21 cellular contexts compared by ENCODE assay signal in genomic region chr19:44931541-44931940, GRCh38. TPM values are rescaled to one million over a fixed set of nuclear protein-coding genes. Genes with fewer than 3 reads are reported as not detected.
DNase-seq lines count a peak whose midpoint lies in the region; ATAC-seq and TF ChIP-seq lines count a peak whose summit lies in the region.
"Had no signal": no experiment of that assay in that cellular context is flagged by ENCODE, and none has a peak within 500 bp of the region (broad histone marks: within the 10 kb centered on the region; RNA-seq: fewer than 3 reads in every experiment).

No MANE protein-coding gene starts in this region.

- no peaks in the 10 kb centered on the region for H3K79me2 ChIP-seq in H9 (ENCODE audit: insufficient read depth, low read length)

- H3K27ac Mint-ChIP-seq in H9, result no peak overlapping the region
- H3K27ac Mint-ChIP-seq: CD4-positive, alpha-beta memory T cell had no signal

- H3K4ac ChIP-seq in H9 (ENCODE audit: low read depth, low read length) (no peak overlapping the region), mesenchymal stem cell (ENCODE audit: low read depth in 1 of 2, low read length in 2 of 2) (no peak overlapping the region)

- H3K4me1 ChIP-seq in heart left ventricle, result peaks cover 0 to 15% (median 0%) of the 10 kb centered on the region in 12 donors
- H3K4me1 ChIP-seq in H9 (ENCODE audit: insufficient read depth, low read length), result no peaks in the 10 kb centered on the region; the same call in 1 of the 2 replicates
- H3K4me1 ChIP-seq in mesenchymal stem cell (ENCODE audit: control insufficient read depth, insufficient read depth, low read depth, low read length), result peaks cover 6% of the 10 kb centered on the region
- H3K4me1 ChIP-seq in esophagus squamous epithelium, result peaks cover 3 to 12% (median 4%) of the 10 kb centered on the region in 3 donors

- no peak overlapping the region for H3K4me3 Mint-ChIP-seq in H9
- H3K4me3 Mint-ChIP-seq: CD4-positive, alpha-beta memory T cell had no signal

- H3K18ac ChIP-seq in H9 (ENCODE audit: insufficient read length, low read depth, low read length) (no peak overlapping the region), mesenchymal stem cell (ENCODE audit: low read depth in 1 of 2, low read length in 2 of 2) (no peak overlapping the region)

- H4K91ac ChIP-seq in H9 (ENCODE audit: insufficient read length, low read depth, low read length) (no peak overlapping the region), mesenchymal stem cell (ENCODE audit: low read length) (no peak overlapping the region)

- H2BK120ac ChIP-seq in H9 (ENCODE audit: low read depth, low read length, poor library complexity, severe bottlenecking), result no peak overlapping the region
- H2BK120ac ChIP-seq in mesenchymal stem cell (ENCODE audit: low read depth, low read length), result no peak overlapping the region

- H3K4me3 ChIP-seq in heart left ventricle (no peak overlapping the region), mesenchymal stem cell (ENCODE audit: insufficient read depth in 1 of 2, low read depth in 1 of 2, low read length in 2 of 2) (no peak overlapping the region), esophagus squamous epithelium (no peak overlapping the region)
- H3K4me3 ChIP-seq: A549 had no signal

- no peaks in the 10 kb centered on the region for H3K23me2 ChIP-seq in H9 (ENCODE audit: insufficient read length, low read depth, low read length, poor library complexity, severe bottlenecking)

- no peaks in the 10 kb centered on the region for H3K9me3 Mint-ChIP-seq in H9
- H3K9me3 Mint-ChIP-seq: CD4-positive, alpha-beta memory T cell had no signal

- no peak overlapping the region for H2BK5ac ChIP-seq in H9 (ENCODE audit: insufficient read length, low read length)
- no peak overlapping the region for H2BK5ac ChIP-seq in mesenchymal stem cell (ENCODE audit: low read depth, low read length, poor library complexity, severe bottlenecking)

- H2AFZ ChIP-seq in H9 (ENCODE audit: low read length) (no peak overlapping the region), mesenchymal stem cell (ENCODE audit: low read depth, low read length) (no peak overlapping the region)

- H3K56ac ChIP-seq in H9 (ENCODE audit: insufficient read length, low read depth, low read length), result no peak overlapping the region

- no peaks in the 10 kb centered on the region for H3K79me1 ChIP-seq in H9 (ENCODE audit: insufficient read depth, low read depth, low read length, poor library complexity, severe bottlenecking)
- no peaks in the 10 kb centered on the region for H3K79me1 ChIP-seq in mesenchymal stem cell (replicated peaks; ENCODE audit: low read length, poor library complexity, severe bottlenecking)

- H3K27ac ChIP-seq in heart left ventricle (no peak overlapping the region), H9 (ENCODE audit: insufficient read length, low read depth, low read length) (no peak overlapping the region), mesenchymal stem cell (ENCODE audit: low read length, poor library complexity, severe bottlenecking) (no peak overlapping the region), esophagus squamous epithelium (no peak overlapping the region)
- H3K27ac ChIP-seq: A549 had no signal

- no peaks in the 10 kb centered on the region for H4K20me1 ChIP-seq in H9 (ENCODE audit: control insufficient read depth, insufficient read depth, insufficient read length)

- TF ChIP-seq POLR2A in heart left ventricle (IDR thresholded peaks at IDR 0.05) (no peak), esophagus squamous epithelium (IDR thresholded peaks at IDR 0.05) (no peak)

- H3K23ac ChIP-seq in H9 (ENCODE audit: insufficient read length, low read depth, low read length) (no peak overlapping the region), mesenchymal stem cell (ENCODE audit: low read length in 2 of 2) (no peak overlapping the region)

- H3K4me1 Mint-ChIP-seq in H9, result peaks cover 8 to 17% of the 10 kb centered on the region in 2 experiments

- no peak overlapping the region for H2BK20ac ChIP-seq in H9 (ENCODE audit: low read depth, low read length, poor library complexity, severe bottlenecking)

- H3K14ac ChIP-seq in H9 (ENCODE audit: insufficient read depth, low read length) (no peak overlapping the region), mesenchymal stem cell (ENCODE audit: low read length in 2 of 2) (no peak overlapping the region)

- no peaks in the 10 kb centered on the region; a peak in 1 of 7 replicates for H3K36me3 Mint-ChIP-seq in H9 (ENCODE audit: insufficient read depth in 1 of 3, low read depth in 3 of 3)
- H3K36me3 Mint-ChIP-seq: CD4-positive, alpha-beta memory T cell had no signal

- DNase-seq in Right ventricle myocardium inferior (ENCODE audit: missing footprints) (peak; percentile 26), heart left ventricle (no peak), H9 (no peak), mesenchymal stem cell (no peak), esophagus squamous epithelium (lab: John Stamatoyannopoulos, UW) (no peak)
- no peak for DNase-seq in stimulated activated CD4-positive, alpha-beta T cell treated with anti-CD3 and anti-CD28 coated beads, Interleukin-2, amount 100 ng/mL, for 48 hours
- DNase-seq: 8988T; ACHN; C1 segment of cervical spinal cord; Calu3; CD4-positive, alpha-beta memory T cell; COR-L47; DMS53; DMS79 treated with DMSO at 0.1 percent for 48 hours; GF-D8; GOT3; HCEC 1CT had no signal

- WGBS in heart left ventricle, 4 donors, result 84 to 93% (median 85%) methylated on average over 4 of the region's 4 CpGs
- WGBS in H9 (ENCODE audit: extremely low coverage, insufficient read length, low lambda C conversion rate), result no CpG with 5 or more reads among the region's 4 CpGs
- WGBS in mesenchymal stem cell, result 89% methylated on average over 4 of the region's 4 CpGs
- 85% methylated on average over 4 of the region's 4 CpGs for WGBS in esophagus squamous epithelium, 2 donors

- H3K9me3 ChIP-seq in heart left ventricle (no peaks in the 10 kb centered on the region), H9 (ENCODE audit: control insufficient read depth, low read depth, low read length) (no peaks in the 10 kb centered on the region), mesenchymal stem cell (ENCODE audit: control insufficient read depth, low read length) (no peaks in the 10 kb centered on the region), esophagus squamous epithelium (no peaks in the 10 kb centered on the region)
- H3K9me3 ChIP-seq: A549 had no signal

- peaks cover 30% of the 10 kb centered on the region for H3K27me3 Mint-ChIP-seq in H9 (ENCODE audit: low read depth)

- intact Hi-C loops in Right ventricle myocardium inferior (cut with DNase I) (no loop called here), heart left ventricle (cut with DNase I) (no loop called here), esophagus squamous epithelium (cut with DNase I) (no loop called here)

- no peaks in the 10 kb centered on the region for H3K36me3 ChIP-seq in heart left ventricle
- H3K36me3 ChIP-seq in mesenchymal stem cell (ENCODE audit: control insufficient read depth in 1 of 2, insufficient read depth in 2 of 2, low read depth in 1 of 2, low read length in 2 of 2), result no peaks in the 10 kb centered on the region
- H3K36me3 ChIP-seq in esophagus squamous epithelium, result no peaks in the 10 kb centered on the region

- TF ChIP-seq CTCF in heart left ventricle (IDR thresholded peaks at IDR 0.05) (no peak), H9 (conservative IDR thresholded peaks at IDR 0.05) (no peak), esophagus squamous epithelium (IDR thresholded peaks at IDR 0.05) (no peak)

- H4K8ac ChIP-seq in H9 (replicated peaks; ENCODE audit: insufficient read length, low read depth, low read length), result no peak overlapping the region
- H4K8ac ChIP-seq in mesenchymal stem cell (ENCODE audit: low read length), result no peak overlapping the region

- H3K4me2 ChIP-seq in H9 (ENCODE audit: insufficient read depth, insufficient read length, low read length), result no peak overlapping the region
- no peak overlapping the region for H3K4me2 ChIP-seq in mesenchymal stem cell (ENCODE audit: low read length, poor library complexity, severe bottlenecking)
- H3K4me2 ChIP-seq: A549 had no signal

- H3K27me3 ChIP-seq in heart left ventricle (no peaks in the 10 kb centered on the region), H9 (ENCODE audit: insufficient read depth, low read length) (no peaks in the 10 kb centered on the region), mesenchymal stem cell (ENCODE audit: control insufficient read depth in 1 of 2, insufficient read depth in 1 of 2, low read length in 2 of 2) (no peaks in the 10 kb centered on the region), esophagus squamous epithelium (peaks cover 0 to 2% (median 0%) of the 10 kb centered on the region in 4 donors)

- H3T11ph ChIP-seq in H9 (ENCODE audit: low read length), result no peak overlapping the region

- no peak overlapping the region for H2AK5ac ChIP-seq in H9 (ENCODE audit: insufficient read length, low read length)
- H2AK5ac ChIP-seq in mesenchymal stem cell (ENCODE audit: low read length, severe bottlenecking), result no peak overlapping the region

- peak overlapping the region; percentile 80; the same call in 1 of the 2 replicates for H2BK15ac ChIP-seq in H9 (ENCODE audit: low read depth, low read length)
- H2BK15ac ChIP-seq in mesenchymal stem cell (ENCODE audit: low read depth, poor library complexity, severe bottlenecking), result peak overlapping the region; percentile 52

- ATAC-seq in Right ventricle myocardium inferior (no peak), heart left ventricle (no peak)
- ATAC-seq: A549 had no signal

- no peak overlapping the region for H2BK12ac ChIP-seq in H9 (ENCODE audit: insufficient read length, low read depth, low read length)
- H2BK12ac ChIP-seq in mesenchymal stem cell (ENCODE audit: low read length in 2 of 2), result no peak overlapping the region

- no peak overlapping the region for H4K5ac ChIP-seq in H9 (ENCODE audit: insufficient read length, low read depth, low read length)

- H3K9ac ChIP-seq in H9 (ENCODE audit: extremely low read depth, insufficient read length, low read length) (no peak overlapping the region), mesenchymal stem cell (ENCODE audit: low read length) (no peak overlapping the region)

RNA-seq across cellular contexts. Expression of gene APOC4, which starts 10.5 kb away (rescaled TPM):
- total RNA-seq in Right ventricle myocardium inferior, result not detected
- not detected for total RNA-seq in heart left ventricle
- polyA plus RNA-seq in heart left ventricle, result not detected
- not detected in 2 replicates for total RNA-seq in H9 (2021)
- polyA plus RNA-seq in mesenchymal stem cell (2013, experiment 1 of 2), result not detected
- polyA plus RNA-seq in mesenchymal stem cell (2013, experiment 2 of 2), result not detected
- not detected for total RNA-seq in esophagus squamous epithelium
- total RNA-seq: Calu3; CD4-positive, alpha-beta memory T cell; Daoy; G401 had no signal
- polyA plus RNA-seq: A549; BJ; CD4-positive, alpha-beta memory T cell had no signal

RNA-seq across cellular contexts. Expression of gene APOC2, which starts 14.3 kb away (rescaled TPM):
- total RNA-seq in Right ventricle myocardium inferior (not detected), heart left ventricle (1 to 10 TPM in 2 of 9 donors, under 1 TPM in 1, not detected in 6; 0.70 to 1.6 (median 1.3) TPM), H9 (2021) (not detected in 2 replicates), esophagus squamous epithelium (1 to 10 TPM in 1 of 4 donors, not detected in 3; 1.6 TPM)
- under 1 TPM in 1 of 2 donors, not detected in 1; 0.19 TPM for polyA plus RNA-seq in heart left ventricle
- polyA plus RNA-seq in mesenchymal stem cell (2013, experiment 1 of 2), result not detected
- polyA plus RNA-seq in mesenchymal stem cell (2013, experiment 2 of 2), result not detected
- total RNA-seq: Calu3, Daoy, G401 had no signal
- polyA plus RNA-seq: BJ; CD4-positive, alpha-beta memory T cell had no signal

RNA-seq across cellular contexts. Expression of gene APOC1, which starts 17.1 kb away (rescaled TPM):
- total RNA-seq in Right ventricle myocardium inferior (1.4 TPM), heart left ventricle (10 to 100 TPM in 2 of 9 donors, 1 to 10 TPM in 5, under 1 TPM in 1, not detected in 1; 0.83 to 84.7 (median 3.8) TPM), H9 (2021) (77.0 and 78.1 TPM in 2 replicates), esophagus squamous epithelium (1 to 10 TPM; 1.4 to 7.5 (median 4.1) TPM)
- polyA plus RNA-seq in heart left ventricle, result 1 to 10 TPM; 1.1 to 2.1 TPM
- polyA plus RNA-seq in mesenchymal stem cell (2013, experiment 1 of 2), result 87.8 TPM
- polyA plus RNA-seq in mesenchymal stem cell (2013, experiment 2 of 2), result 82.3 TPM
- polyA plus RNA-seq: CD4-positive, alpha-beta memory T cell had no signal

RNA-seq across cellular contexts. Expression of gene CLPTM1, which starts 23.6 kb away (rescaled TPM):
- total RNA-seq in Right ventricle myocardium inferior (90.1 TPM), heart left ventricle (100 to 1,000 TPM in 3 of 9 donors, 10 to 100 TPM in 6; 89.2 to 118 (median 96.0) TPM), H9 (2021) (82.0 and 83.9 TPM in 2 replicates), esophagus squamous epithelium (10 to 100 TPM; 44.2 to 76.9 (median 56.3) TPM)
- polyA plus RNA-seq in heart left ventricle, result 100 to 1,000 TPM in 1 of 2 donors, 10 to 100 TPM in 1; 90.9 to 120 TPM
- 97.6 TPM for polyA plus RNA-seq in mesenchymal stem cell (2013, experiment 1 of 2)
- polyA plus RNA-seq in mesenchymal stem cell (2013, experiment 2 of 2), result 93.9 TPM

RNA-seq across cellular contexts. Expression of gene APOE, which starts 25.9 kb away (rescaled TPM):
- 9.9 TPM for total RNA-seq in Right ventricle myocardium inferior
- total RNA-seq in heart left ventricle, result 100 to 1,000 TPM in 2 of 9 donors, 10 to 100 TPM in 5, 1 to 10 TPM in 2; 4.1 to 149 (median 25.7) TPM
- 10 to 100 TPM; 33.2 to 35.7 TPM for polyA plus RNA-seq in heart left ventricle
- 530 and 547 TPM in 2 replicates for total RNA-seq in H9 (2021)
- polyA plus RNA-seq in mesenchymal stem cell (2013, experiment 1 of 2), result 201 TPM
- polyA plus RNA-seq in mesenchymal stem cell (2013, experiment 2 of 2), result 208 TPM
- total RNA-seq in esophagus squamous epithelium, result 100 to 1,000 TPM in 1 of 4 donors, 10 to 100 TPM in 1, 1 to 10 TPM in 2; 5.7 to 141 (median 20.7) TPM
- polyA plus RNA-seq: CD4-positive, alpha-beta memory T cell had no signal
